Comparison of ENCODE assay signal across 1 cellular context in genomic region chr9:124482431-124483031, GRCh38.
TF ChIP-seq lines count a peak whose summit lies in the region.

No MANE protein-coding gene starts in this region.

TF ChIP-seq in SK-N-SH, 30 proteins besides CTCF, POLR2A, EP300 and RAD21 (continued from another document):
- TF ChIP-seq GATA2 (CRISPR knock-in tag; IDR thresholded peaks at IDR 0.05) (no peak), TCF12 (IDR thresholded peaks at IDR 0.05) (no peak), NFIC (IDR thresholded peaks at IDR 0.05; ENCODE audit: borderline replicate concordance) (no peak), MEF2A (IDR thresholded peaks at IDR 0.05; ENCODE audit: borderline replicate concordance, low read depth) (no peak), MAX (IDR thresholded peaks at IDR 0.05; ENCODE audit: low read depth) (no peak)
